ENCODE assay signal across 1 cellular context in the genomic region with DNA sequence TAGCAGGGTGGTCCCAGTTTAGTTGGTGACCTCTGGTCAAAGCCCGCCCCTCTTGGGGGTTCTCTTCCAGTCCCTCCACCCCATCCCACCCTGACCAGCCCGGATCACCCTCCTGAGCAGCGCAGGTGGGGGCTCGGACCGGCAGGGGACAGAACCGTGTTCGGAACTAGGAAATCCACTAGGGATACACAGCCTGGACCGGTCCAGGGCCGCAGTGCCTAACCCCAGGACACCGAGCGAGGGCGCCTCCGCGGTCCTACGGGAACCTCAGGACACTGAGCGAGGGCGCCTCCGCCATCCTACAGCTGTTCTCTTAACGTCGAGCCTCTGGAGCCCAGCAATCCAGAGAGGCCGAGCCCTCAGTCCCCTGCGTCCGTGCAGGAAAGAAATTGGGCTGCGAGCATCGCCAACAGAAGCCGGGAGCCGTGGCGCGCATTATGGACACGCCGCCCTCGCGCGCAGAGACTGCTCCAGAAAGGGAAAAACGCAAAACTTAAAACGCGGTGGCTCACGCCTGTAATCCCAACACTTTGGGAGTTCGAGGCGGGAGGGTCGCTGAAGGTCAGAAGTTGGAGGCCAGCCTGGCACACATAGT.
A peak's percentile ranks its signal among the peaks of the same experiment; 100 is the strongest.
TF ChIP-seq lines count a peak whose summit lies in the region.

No MANE protein-coding gene starts in this region.

TF ChIP-seq in H1, 55 proteins besides CTCF, POLR2A, EP300 and RAD21:
- peak; percentile 73 for TF ChIP-seq RNF2 (IDR thresholded peaks at IDR 0.05; ENCODE audit: borderline replicate concordance, low read depth, low read length, missing control alignments, poor library complexity, severe bottlenecking)
- no peak for TF ChIP-seq EGR1 (IDR thresholded peaks at IDR 0.05; ENCODE audit: borderline replicate concordance, low read depth, low read length)
- TF ChIP-seq SUZ12 (IDR thresholded peaks at IDR 0.05; ENCODE audit: low read length), result peak; percentile 92
- no peak for TF ChIP-seq FOSL1 (IDR thresholded peaks at IDR 0.05; ENCODE audit: insufficient read depth, low read depth, low read length)
- peak; percentile 34 for TF ChIP-seq ASH2L (IDR thresholded peaks at IDR 0.05; ENCODE audit: low read length)
- peak; percentile 55 for TF ChIP-seq EZH2 (IDR thresholded peaks at IDR 0.05; ENCODE audit: low read depth, low read length, severe bottlenecking)
- TF ChIP-seq KDM4A (IDR thresholded peaks at IDR 0.05; ENCODE audit: low read depth, low read length, severe bottlenecking), result peak; percentile 10
